8 cellular contexts compared by ENCODE assay signal in genomic region chr7:74306737-74307469, GRCh38. TPM values are rescaled to one million over a fixed set of nuclear protein-coding genes. Genes with fewer than 3 reads are reported as not detected.
DNase-seq lines count a peak whose midpoint lies in the region; ATAC-seq and TF ChIP-seq lines count a peak whose summit lies in the region.

No MANE protein-coding gene starts in this region.

- in situ Hi-C loops in astrocyte of the cerebellum (cut with HindIII; ENCODE audit: low sequenced_read_pairs) = no loop called here

- no peak for TF ChIP-seq RAD21 in HCT116 (IDR thresholded peaks at IDR 0.05; ENCODE audit: low read depth)

- peak; percentile 75 for DNase-seq in AG10803 (ENCODE audit: low read depth)
- DNase-seq in HCT116 (ENCODE audit: low read depth, low spot score) = no peak
- DNase-seq in astrocyte of the cerebellum (ENCODE audit: low read depth) = peak; percentile 61
- peak; percentile 36 for DNase-seq in kidney glomerular epithelial cell (lab: John Stamatoyannopoulos, UW)
- peak in 46 of 49 donors; percentile 36 to 89 (median 74) for DNase-seq in substantia nigra (lab: John Stamatoyannopoulos, UW)
- DNase-seq in RKO (ENCODE audit: low spot score) = no peak
- DNase-seq in HT-29 (ENCODE audit: low spot score) = no peak

- H3K4me1 ChIP-seq in HCT116 (ENCODE audit: control insufficient read depth in 1 of 2, insufficient read depth in 2 of 2, low read length in 2 of 2) = peaks cover 51 to 75% of the 10 kb centered on the region in 2 experiments

- CTCF ChIA-PET in HCT116 (lab: Charles Lee) = interaction anchor here (0.6 kb wide), 1 partner anchor 104 kb away, joined by 3 read pairs; no protein-coding TSS in a partner anchor

- intact Hi-C loops in HCT116 (cut with micrococcal nuclease) = no loop called here

- RAD21 ChIA-PET in HCT116 (lab: Charles Lee; ENCODE audit: low non-redundant PET in 1 of 2, low total read pairs in 2 of 2, uncharacterized antibody in 2 of 2, unreplicated experiment in 2 of 2) = no interaction called here

- H3K79me2 ChIP-seq in HCT116 (ENCODE audit: insufficient read depth, low read length) = peaks cover 57% of the 10 kb centered on the region

- TF ChIP-seq CTCF in AG10803 (conservative IDR thresholded peaks at IDR 0.05; ENCODE audit: low read length) (no peak), HCT116 (IDR thresholded peaks at IDR 0.05 in 2 of 3, conservative IDR thresholded peaks at IDR 0.05 in 1 of 3; ENCODE audit: borderline replicate concordance in 1 of 3, insufficient read depth in 1 of 3, low read depth in 2 of 3, low read length in 2 of 3) (no peak), astrocyte of the cerebellum (IDR thresholded peaks at IDR 0.05; ENCODE audit: low read depth, low read length, missing control alignments) (no peak)

- no peak overlapping the region for H2AFZ ChIP-seq in HCT116 (ENCODE audit: low read depth, low read length, poor library complexity, severe bottlenecking)

- H3K4me3 ChIP-seq in AG10803 (ENCODE audit: low read length) = peak overlapping the region; percentile 22; the same call in 1 of the 2 replicates
- no peak overlapping the region; a peak in 1 of 4 replicates for H3K4me3 ChIP-seq in HCT116 (replicated peaks in 1 of 2; ENCODE audit: low read depth in 1 of 2, low read length in 2 of 2)
- no peak overlapping the region for H3K4me3 ChIP-seq in astrocyte of the cerebellum (ENCODE audit: low read depth, low read length)

- no peaks in the 10 kb centered on the region for H3K36me3 ChIP-seq in HCT116 (ENCODE audit: control insufficient read depth in 1 of 2, insufficient read depth in 2 of 2, low read length in 2 of 2)

- peak overlapping the region; percentile 25; the same call in 1 of the 2 replicates for H3K9ac ChIP-seq in HCT116 (ENCODE audit: low read length)

- peak overlapping the region; percentile 43 for H3K4me2 ChIP-seq in HCT116 (ENCODE audit: low read length)

- H3K9me2 ChIP-seq in HCT116 (ENCODE audit: insufficient read depth) = no peaks in the 10 kb centered on the region

- H4K20me1 ChIP-seq in HCT116 (ENCODE audit: insufficient read depth) = no peaks in the 10 kb centered on the region

- BruUV-seq in HCT116 (replicated peaks; lab: Mats Ljungman, UMichigan) = no TSS peak

- POLR2A ChIA-PET in HCT116 (lab: Charles Lee) = no interaction called here

- TF ChIP-seq POLR2A in HCT116 (IDR thresholded peaks at IDR 0.05; ENCODE audit: borderline replicate concordance, extremely low read depth, insufficient read depth, insufficient read length) = no peak

- ATAC-seq in HCT116 (peak; percentile 50), GM18909 (IDR thresholded peaks at IDR 0.05; ENCODE audit: poor library complexity, unreplicated experiment) (no peak)

- H3K9me3 ChIP-seq in HCT116 (ENCODE audit: control insufficient read depth in 1 of 2, insufficient read depth in 1 of 2, low read depth in 1 of 2, low read length in 2 of 2) = no peaks in the 10 kb centered on the region

- H3K27ac ChIP-seq in HCT116 (ENCODE audit: low read depth, low read length) = peak overlapping the region; percentile 40
- H3K27ac ChIP-seq in substantia nigra (ENCODE audit: low read depth, low read length, poor library complexity, severe bottlenecking) = peak overlapping the region; percentile 88

- no peaks in the 10 kb centered on the region for H3K27me3 ChIP-seq in HCT116 (ENCODE audit: insufficient read depth, low read length)

TF ChIP-seq in HCT116, 20 proteins besides CTCF, POLR2A, EP300 and RAD21:
- TF ChIP-seq EGR1 (IDR thresholded peaks at IDR 0.05; ENCODE audit: low read depth) = no peak
- no peak for TF ChIP-seq REST (IDR thresholded peaks at IDR 0.05; ENCODE audit: low read depth)
- no peak for TF ChIP-seq ELF1 (IDR thresholded peaks at IDR 0.05; ENCODE audit: borderline replicate concordance, low read depth)
- TF ChIP-seq FOSL1 (IDR thresholded peaks at IDR 0.05; ENCODE audit: low read depth) = no peak
- TF ChIP-seq YY1 (IDR thresholded peaks at IDR 0.05; ENCODE audit: extremely low read depth, insufficient replicate concordance, low read depth, low read length) = no peak
- no peak for TF ChIP-seq JUND (IDR thresholded peaks at IDR 0.05)
- no peak for TF ChIP-seq CEBPB (IDR thresholded peaks at IDR 0.05; ENCODE audit: low read depth)
- TF ChIP-seq POLR2AphosphoS5 (IDR thresholded peaks at IDR 0.05; ENCODE audit: low read depth, low read length) = no peak
- no peak for TF ChIP-seq SP1 (IDR thresholded peaks at IDR 0.05; ENCODE audit: low read depth)
- no peak for TF ChIP-seq CBX3 (IDR thresholded peaks at IDR 0.05; ENCODE audit: low read depth)
- no peak for TF ChIP-seq TCF7L2 (IDR thresholded peaks at IDR 0.05; ENCODE audit: borderline replicate concordance, extremely low read depth, insufficient read depth, insufficient read length)
- TF ChIP-seq EZH2phosphoT487 (IDR thresholded peaks at IDR 0.05; ENCODE audit: borderline replicate concordance) = no peak
- TF ChIP-seq MAX (IDR thresholded peaks at IDR 0.05) = no peak
- no peak for TF ChIP-seq ATF3 (IDR thresholded peaks at IDR 0.05)
- no peak for TF ChIP-seq ZNF274 (IDR thresholded peaks at IDR 0.05; ENCODE audit: low read depth, low read length)
- TF ChIP-seq EZH2 (IDR thresholded peaks at IDR 0.05) = no peak
- no peak for TF ChIP-seq SRF (IDR thresholded peaks at IDR 0.05; ENCODE audit: low read depth)
- TF ChIP-seq SIN3A (IDR thresholded peaks at IDR 0.05; ENCODE audit: low read depth) = no peak
- no peak for TF ChIP-seq ZBTB33 (IDR thresholded peaks at IDR 0.05; ENCODE audit: extremely low read depth, insufficient replicate concordance, low read length)
- TF ChIP-seq ZFX (IDR thresholded peaks at IDR 0.05) = no peak

RNA-seq across cellular contexts. Expression of gene CLIP2, which starts 17.7 kb away (rescaled TPM):
- total RNA-seq in HCT116 (2021; ENCODE audit: unreplicated experiment) = 40.1 TPM
- polyA plus RNA-seq in HCT116 (2012) = 28.6 and 33.7 TPM in 2 replicates
- 13.5 and 14.0 TPM in 2 replicates for total RNA-seq in HT-29 (2014; rRNA removed; shearing (Covaris generic))

RNA-seq across cellular contexts. Expression of gene RFC2, which starts 52.7 kb away (rescaled TPM):
- total RNA-seq in HCT116 (2021; ENCODE audit: unreplicated experiment) = 75.6 TPM
- polyA plus RNA-seq in HCT116 (2012) = 47.8 and 57.6 TPM in 2 replicates
- total RNA-seq in HT-29 (2014; rRNA removed; shearing (Covaris generic)) = 60.3 and 63.3 TPM in 2 replicates

Comparison
In these comparisons a context has a peak if more than half of its experiments do, and no peak if none do; other contexts are left out.
1. DNase-seq: peak in AG10803 (single experiment), astrocyte of the cerebellum (single experiment), kidney glomerular epithelial cell (single experiment) and substantia nigra (46 of 49); none in HCT116 (single experiment), RKO (single experiment) and HT-29 (single experiment).